ENCODE assay signal across 27 cellular contexts in genomic region chr2:207860685-207861084, GRCh38.
"Had no signal": no experiment of that assay in that cellular context is flagged by ENCODE, and none has a peak within 500 bp of the region (broad histone marks: within the 10 kb centered on the region; RNA-seq: fewer than 3 reads in every experiment).

No MANE protein-coding gene starts in this region.

- H3K4me1 Mint-ChIP-seq: central memory CD8-positive, alpha-beta T cell; immature natural killer cell; memory B cell; natural killer cell; stimulated activated memory B cell treated with anti-CD40 and anti-IgM and Interleukin-4, amounts not matched to agents 10 μg/mL and 1 μg/mL and 100 μg/mL, for 72 hours had no signal

- H3K4me1 ChIP-seq: colonic mucosa, esophagus squamous epithelium, psoas muscle, tibial nerve, upper lobe of left lung had no signal

- H3K27me3 ChIP-seq: colonic mucosa, esophagus squamous epithelium, spleen, stomach, tibial nerve, upper lobe of left lung had no signal

- H3K4me3 ChIP-seq: colonic mucosa, esophagus squamous epithelium, lung, psoas muscle, skin epidermis, spleen, stomach, thoracic aorta, tibial nerve, upper lobe of left lung had no signal

- H3K9me3 Mint-ChIP-seq: central memory CD8-positive, alpha-beta T cell; dendritic cell treated with granulocyte-macrophage colony-stimulating factor and Interleukin-4, amounts not matched to agents 40 ng/mL and 50 ng/mL, for 4 days; immature natural killer cell; memory B cell; natural killer cell; stimulated activated memory B cell treated with anti-CD40 and anti-IgM and Interleukin-4, amounts not matched to agents 10 μg/mL and 1 μg/mL and 100 μg/mL, for 72 hours had no signal

- DNase-seq: colonic mucosa; effector CD8-positive, alpha-beta T cell; erythroblast; esophagus squamous epithelium; foreskin melanocyte; glutamatergic neuron; hypothalamus; immature natural killer cell; islet precursor cell; kidney glomerular epithelial cell; left colon; left ventricle myocardium superior; natural killer cell; psoas muscle; right cardiac atrium; spleen; stimulated activated CD4-positive, alpha-beta T cell treated with anti-CD3 and anti-CD28 coated beads, Interleukin-4, amount 100 ng/mL, for 4 hours; stomach; upper lobe of left lung had no signal

- H3K4me3 Mint-ChIP-seq: central memory CD8-positive, alpha-beta T cell; dendritic cell treated with granulocyte-macrophage colony-stimulating factor and Interleukin-4, amounts not matched to agents 40 ng/mL and 50 ng/mL, for 4 days; immature natural killer cell; memory B cell; natural killer cell; stimulated activated memory B cell treated with anti-CD40 and anti-IgM and Interleukin-4, amounts not matched to agents 10 μg/mL and 1 μg/mL and 100 μg/mL, for 72 hours had no signal

- H3K36me3 ChIP-seq: colonic mucosa had no signal

- H3K27me3 Mint-ChIP-seq: central memory CD8-positive, alpha-beta T cell; dendritic cell treated with granulocyte-macrophage colony-stimulating factor and Interleukin-4, amounts not matched to agents 40 ng/mL and 50 ng/mL, for 4 days; memory B cell; stimulated activated memory B cell treated with anti-CD40 and anti-IgM and Interleukin-4, amounts not matched to agents 10 μg/mL and 1 μg/mL and 100 μg/mL, for 72 hours had no signal

- H3K27ac Mint-ChIP-seq: dendritic cell treated with granulocyte-macrophage colony-stimulating factor and Interleukin-4, amounts not matched to agents 40 ng/mL and 50 ng/mL, for 4 days; immature natural killer cell; memory B cell; natural killer cell; stimulated activated memory B cell treated with anti-CD40 and anti-IgM and Interleukin-4, amounts not matched to agents 10 μg/mL and 1 μg/mL and 100 μg/mL, for 72 hours had no signal

- ATAC-seq: left ventricle myocardium superior; natural killer cell; psoas muscle; right cardiac atrium; stimulated activated memory B cell treated with anti-CD40 and anti-IgM and Interleukin-4, amounts not matched to agents 10 μg/mL and 1 μg/mL and 100 μg/mL, for 72 hours had no signal

- H3K9me3 ChIP-seq: colonic mucosa, esophagus squamous epithelium, psoas muscle, spleen, stomach, thoracic aorta, tibial nerve, upper lobe of left lung had no signal

- H3K27ac ChIP-seq: colonic mucosa, esophagus squamous epithelium, psoas muscle, skin epidermis, spleen, thoracic aorta, tibial nerve, upper lobe of left lung had no signal
